ENCODE assay signal across 16 cellular contexts in genomic region chr14:69739486-69739885, GRCh38. TPM values are rescaled to one million over a fixed set of nuclear protein-coding genes. Genes with fewer than 3 reads are reported as not detected.
DNase-seq lines count a peak whose midpoint lies in the region; ATAC-seq and TF ChIP-seq lines count a peak whose summit lies in the region.
"Had no signal": no experiment of that assay in that cellular context is flagged by ENCODE, and none has a peak within 500 bp of the region (broad histone marks: within the 10 kb centered on the region; RNA-seq: fewer than 3 reads in every experiment).

No MANE protein-coding gene starts in this region.

- no peaks in the 10 kb centered on the region for H3K9me2 ChIP-seq in GM23338 (ENCODE audit: insufficient read depth)

- H3K4me3 ChIP-seq in GM23338: no peak overlapping the region
- H3K4me3 ChIP-seq: GM23248, K562, SK-N-MC had no signal

- peaks cover 12% of the 10 kb centered on the region for H3K4me1 Mint-ChIP-seq in GM23338

- H3K79me2 ChIP-seq in GM23338 (replicated peaks; ENCODE audit: insufficient read depth): no peaks in the 10 kb centered on the region

- H3F3A ChIP-seq in GM23338 (replicated peaks; ENCODE audit: low read depth): no peaks in the 10 kb centered on the region

- H3K4me2 ChIP-seq in GM23338: no peak overlapping the region

- peaks cover 22% of the 10 kb centered on the region for H3K36me3 Mint-ChIP-seq in GM23338 (ENCODE audit: low read depth)

- H3K27ac ChIP-seq in C4-2B (peak overlapping the region; percentile 23; the same call in 1 of the 2 replicates), GM23338 (ENCODE audit: low read depth) (no peak overlapping the region), VCaP (peak overlapping the region; percentile 70)
- H3K27ac ChIP-seq: GM23248, HL-60, SK-N-MC had no signal

- no peak overlapping the region for H3K4me3 Mint-ChIP-seq in GM23338
- H3K4me3 Mint-ChIP-seq: CD4-positive, alpha-beta T cell had no signal

- no peaks in the 10 kb centered on the region for H3K27me3 ChIP-seq in GM23338 (ENCODE audit: insufficient read depth)

- H3K36me3 ChIP-seq in GM23338 (ENCODE audit: insufficient read depth): peaks cover 21% of the 10 kb centered on the region

- no peak overlapping the region for H3K27ac Mint-ChIP-seq in GM23338
- H3K27ac Mint-ChIP-seq: CD4-positive, alpha-beta T cell had no signal

- ATAC-seq in GM23338: no peak
- ATAC-seq in left colon: peak; percentile 30
- ATAC-seq in GM21529 (IDR thresholded peaks at IDR 0.05; ENCODE audit: unreplicated experiment): no peak
- no peak for ATAC-seq in HG03108 (IDR thresholded peaks at IDR 0.05; ENCODE audit: unreplicated experiment)
- ATAC-seq: K562 had no signal

- peaks cover 6% of the 10 kb centered on the region for H3K27me3 Mint-ChIP-seq in GM23338 (ENCODE audit: insufficient read depth, low read depth, poor library complexity)

- TF ChIP-seq CTCF in C4-2B (conservative IDR thresholded peaks at IDR 0.05): no peak
- TF ChIP-seq CTCF in GM23338 (conservative IDR thresholded peaks at IDR 0.05; ENCODE audit: low read depth in 2 of 2): no peak
- no peak for TF ChIP-seq CTCF in VCaP (conservative IDR thresholded peaks at IDR 0.05)

- no peaks in the 10 kb centered on the region for H3K4me1 ChIP-seq in GM23338 (ENCODE audit: insufficient read depth)

- H2AFZ ChIP-seq in GM23338: peak overlapping the region; percentile 52; the same call in 1 of the 2 replicates
- H2AFZ ChIP-seq: GM23248 had no signal

- no peak for DNase-seq in GM23338 (ENCODE audit: low spot score)
- DNase-seq in left colon: no peak
- DNase-seq in ecto neural progenitor cell (ENCODE audit: low spot score): no peak
- DNase-seq: CD4-positive, alpha-beta T cell; DND-41; GM23248; NCI-H1436; NCI-H2029 treated with DMSO at 0.1 percent for 48 hours; NCI-H226 had no signal

- H4K20me1 ChIP-seq in GM23338 (replicated peaks; ENCODE audit: insufficient read depth): no peaks in the 10 kb centered on the region

- H3K9me3 Mint-ChIP-seq in GM23338: peaks cover 41% of the 10 kb centered on the region

- intact Hi-C loops in left colon (cut with DNase I, micrococcal nuclease): no loop called here

TF ChIP-seq in GM23338, 12 proteins besides CTCF, POLR2A, EP300 and RAD21:
- no peak for TF ChIP-seq ETS1 (IDR thresholded peaks at IDR 0.05)
- TF ChIP-seq CREB1 (CRISPR knock-in tag; IDR thresholded peaks at IDR 0.05; ENCODE audit: low read depth): no peak
- no peak for TF ChIP-seq EZH2phosphoT487 (IDR thresholded peaks at IDR 0.05; ENCODE audit: unreplicated experiment)
- no peak for TF ChIP-seq JUNB (IDR thresholded peaks at IDR 0.05; ENCODE audit: unreplicated experiment)
- TF ChIP-seq EZH2 (IDR thresholded peaks at IDR 0.05; ENCODE audit: low read depth, unreplicated experiment): no peak
- TF ChIP-seq ZNF331 (CRISPR knock-in tag; IDR thresholded peaks at IDR 0.05; ENCODE audit: low read depth): no peak

RNA-seq across cellular contexts. Expression of gene SRSF5, which starts 27.5 kb away (rescaled TPM):
- total RNA-seq in GM23338 (2014; rRNA removed; shearing (Covaris generic)): 172 and 204 TPM in 2 replicates
- polyA plus RNA-seq in GM23338 (2016; fragmentation: Nextera tagmentation; extraction: Ambion mirVana): 343 and 389 TPM in 2 replicates
- 100 to 1,000 TPM; 315 to 316 TPM for total RNA-seq in left colon

RNA-seq across cellular contexts. Expression of gene SLC10A1, which starts 57.6 kb away (rescaled TPM):
- not detected in 2 replicates for total RNA-seq in GM23338 (2014; rRNA removed; shearing (Covaris generic))
- 0.10 TPM in 2 replicates for polyA plus RNA-seq in GM23338 (2016; fragmentation: Nextera tagmentation; extraction: Ambion mirVana)
- total RNA-seq in left colon: not detected
- total RNA-seq: CD4-positive, alpha-beta T cell; GM23248; K562 had no signal
- polyA plus RNA-seq: GM23248, K562 had no signal
